In genomic region chr9:88737031-88737430, GRCh38 we compare ENCODE assay signal across 28 cellular contexts.
"Had no signal": no experiment of that assay in that cellular context is flagged by ENCODE, and none has a peak within 500 bp of the region (broad histone marks: within the 10 kb centered on the region; RNA-seq: fewer than 3 reads in every experiment).

No MANE protein-coding gene starts in this region.

- DNase-seq: activated CD4-positive, alpha-beta memory T cell treated with anti-CD3 and anti-CD28 coated beads, Interleukin-2, amount 10 ng/mL, durations not matched to agents 7 days and 5 days; activated CD4-positive, alpha-beta T cell treated with anti-CD3 and anti-CD28 coated beads for 1 hour; activated CD4-positive, alpha-beta T cell treated with anti-CD3 and anti-CD28 coated beads, Interleukin-2, amount 10 ng/mL, durations not matched to agents 7 days and 5 days; activated CD8-positive, alpha-beta memory T cell treated with anti-CD3 and anti-CD28 coated beads, Interleukin-2, amount 50 U/mL, for 48 hours; activated naive CD8-positive, alpha-beta T cell treated with anti-CD3 and anti-CD28 coated beads, Interleukin-2, amount 50 U/mL, for 24 hours; activated T-cell treated with anti-CD3 and anti-CD28 coated beads, Interleukin-2, amount 50 U/mL, for 24 hours; amygdala; dermis blood vessel endothelial cell; effector CD8-positive, alpha-beta T cell; esophagus squamous epithelium; foreskin keratinocyte; left ventricle myocardium inferior; mucosa of descending colon; stimulated activated CD4-positive, alpha-beta T cell treated with anti-CD3 and anti-CD28 coated beads, Interleukin-15, amount 100 ng/mL, for 24 hours; stimulated activated CD4-positive, alpha-beta T cell treated with anti-CD3 and anti-CD28 coated beads, Interleukin-2, amount 100 ng/mL, for 24 hours; stimulated activated naive CD4-positive, alpha-beta T cell; SW 1271; T-helper 9 cell; tibial artery; upper lobe of right lung; WERI-Rb-1 had no signal

- H3K27me3 ChIP-seq: esophagus squamous epithelium, foreskin keratinocyte, right atrium auricular region, suprapubic skin, tibial artery, upper lobe of right lung had no signal

- ATAC-seq: activated naive CD8-positive, alpha-beta T cell treated with anti-CD3 and anti-CD28 coated beads, Interleukin-2, amount 50 U/mL, for 24 hours; foreskin keratinocyte; mucosa of descending colon; upper lobe of right lung had no signal

- H3K9me3 ChIP-seq: esophagus squamous epithelium, mucosa of descending colon, suprapubic skin, tibial artery, upper lobe of right lung had no signal

- H3K36me3 ChIP-seq: esophagus squamous epithelium, left ventricle myocardium inferior, right atrium auricular region, suprapubic skin, tibial artery, upper lobe of right lung, WERI-Rb-1 had no signal

- H3K27ac ChIP-seq: epithelial cell of prostate, esophagus squamous epithelium, foreskin keratinocyte, left ventricle myocardium inferior, right atrium auricular region, suprapubic skin, tibial artery, upper lobe of right lung, WERI-Rb-1 had no signal

- H3K4me3 ChIP-seq: esophagus squamous epithelium, left ventricle myocardium inferior, lung, mucosa of descending colon, right atrium auricular region, suprapubic skin, tibial artery, upper lobe of right lung had no signal

- FAIRE-seq: colon, endometrium, TTC549 had no signal

- H3K4me1 ChIP-seq: left ventricle myocardium inferior had no signal
